Comparison of ENCODE assay signal across 1 cellular context in genomic region chr15:89646416-89647141, GRCh38.
TF ChIP-seq lines count a peak whose summit lies in the region.

No MANE protein-coding gene starts in this region.

TF ChIP-seq in HCT116, 20 proteins besides CTCF, POLR2A, EP300 and RAD21 (continued from another document):
- TF ChIP-seq REST (IDR thresholded peaks at IDR 0.05; ENCODE audit: low read depth) (no peak), ZBTB33 (IDR thresholded peaks at IDR 0.05; ENCODE audit: extremely low read depth, insufficient replicate concordance, low read length) (no peak), FOSL1 (IDR thresholded peaks at IDR 0.05; ENCODE audit: low read depth) (no peak)
